Comparison of ENCODE assay signal across 32 cellular contexts in genomic region chr2:134479696-134480330, GRCh38.
"Had no signal": no experiment of that assay in that cellular context is flagged by ENCODE, and none has a peak within 500 bp of the region (broad histone marks: within the 10 kb centered on the region; RNA-seq: fewer than 3 reads in every experiment).

No MANE protein-coding gene starts in this region.

- H3K4me3 Mint-ChIP-seq: activated B cell treated with CpG ODN at 0.5 μM for 24 hours; activated CD8-positive, alpha-beta T cell treated with anti-CD3 and anti-CD28 coated beads for 36 hours; activated naive CD4-positive, alpha-beta T cell treated with anti-CD3 and anti-CD28 coated beads, Interleukin-2, amount 10 ng/mL, durations not matched to agents 7 days and 5 days; activated naive CD8-positive, alpha-beta T cell; activated naive CD8-positive, alpha-beta T cell treated with anti-CD3 and anti-CD28 coated beads, Interleukin-2, amount 50 U/mL, for 24 hours; activated T-cell treated with anti-CD3 and anti-CD28 coated beads, Interleukin-2, amount 50 U/mL, for 4 hours; activated T-helper 1 cell treated with anti-CD3 and anti-CD28 coated beads, Interleukin-12 subunit alpha, Interleukin-12 subunit beta, Interleukin-2, Interleukin-4 antibody, amounts not matched to agents 30 ng/mL and 10 ng/mL and 1 ng/mL, durations not matched to agents 14 hours and 24 hours and 36 hours; brain; T-cell; T-helper 17 cell had no signal

- H3K27me3 ChIP-seq: MG63 had no signal

- H3K27ac Mint-ChIP-seq: activated B cell treated with CpG ODN at 0.5 μM for 24 hours; activated CD8-positive, alpha-beta T cell treated with anti-CD3 and anti-CD28 coated beads for 36 hours; activated naive CD4-positive, alpha-beta T cell treated with anti-CD3 and anti-CD28 coated beads, Interleukin-2, amount 10 ng/mL, durations not matched to agents 7 days and 5 days; activated naive CD8-positive, alpha-beta T cell; activated naive CD8-positive, alpha-beta T cell treated with anti-CD3 and anti-CD28 coated beads, Interleukin-2, amount 50 U/mL, for 24 hours; activated T-helper 1 cell treated with anti-CD3 and anti-CD28 coated beads, Interleukin-12 subunit alpha, Interleukin-12 subunit beta, Interleukin-2, Interleukin-4 antibody, amounts not matched to agents 30 ng/mL and 10 ng/mL and 1 ng/mL, durations not matched to agents 14 hours and 24 hours and 36 hours; brain; T-cell; T-helper 17 cell had no signal

- ATAC-seq: activated CD8-positive, alpha-beta T cell treated with anti-CD3 and anti-CD28 coated beads for 36 hours; activated naive CD8-positive, alpha-beta T cell treated with anti-CD3 and anti-CD28 coated beads, Interleukin-2, amount 50 U/mL, for 24 hours; activated T-cell treated with anti-CD3 and anti-CD28 coated beads, Interleukin-2, amount 50 U/mL, for 4 hours; Panc1; SK-N-SH treated with all-trans-retinoic acid at 6 μM for 48 hours; T-cell; T-helper 17 cell had no signal

- DNase-seq: activated B cell treated with CpG ODN at 0.5 μM for 24 hours; activated CD4-positive, alpha-beta T cell treated with anti-CD3 and anti-CD28 coated beads for 48 hours; activated CD4-positive, CD25-positive, alpha-beta regulatory T cell treated with anti-CD3 and anti-CD28 coated beads, Interleukin-2, amount 50 U/mL, for 72 hours; activated CD8-positive, alpha-beta memory T cell treated with anti-CD3 and anti-CD28 coated beads, Interleukin-2, amount 50 U/mL, for 4 hours; activated CD8-positive, alpha-beta T cell treated with anti-CD3 and anti-CD28 coated beads for 36 hours; activated naive CD4-positive, alpha-beta T cell treated with anti-CD3 and anti-CD28 coated beads, Interleukin-2, amount 10 ng/mL, durations not matched to agents 7 days and 5 days; activated naive CD8-positive, alpha-beta T cell treated with anti-CD3 and anti-CD28 coated beads, Interleukin-2, amount 50 U/mL, for 24 hours; activated T-cell treated with anti-CD3 and anti-CD28 coated beads for 4 hours; activated T-cell treated with anti-CD3 and anti-CD28 coated beads, Interleukin-2, amount 50 U/mL, for 4 hours; anterior cingulate cortex; central memory CD4-positive, alpha-beta T cell; Kasumi-1; KG1; MG63; NCI-H1048; NCI-H1105 treated with DMSO at 0.1 percent for 48 hours; NCI-H1436; NCI-H1694; NCI-H1930; NCI-H2081 treated with DMSO at 0.1 percent for 48 hours; NCI-H226; NCI-H524 treated with DMSO at 0.1 percent for 48 hours; SIG-M5; T-cell; T-helper 17 cell; T-helper 9 cell had no signal

- H3K9me3 Mint-ChIP-seq: activated B cell treated with CpG ODN at 0.5 μM for 24 hours; activated CD8-positive, alpha-beta T cell treated with anti-CD3 and anti-CD28 coated beads for 36 hours; activated naive CD4-positive, alpha-beta T cell treated with anti-CD3 and anti-CD28 coated beads, Interleukin-2, amount 10 ng/mL, durations not matched to agents 7 days and 5 days; activated naive CD8-positive, alpha-beta T cell treated with anti-CD3 and anti-CD28 coated beads, Interleukin-2, amount 50 U/mL, for 24 hours; activated T-cell treated with anti-CD3 and anti-CD28 coated beads, Interleukin-2, amount 50 U/mL, for 4 hours; activated T-helper 1 cell treated with anti-CD3 and anti-CD28 coated beads, Interleukin-12 subunit alpha, Interleukin-12 subunit beta, Interleukin-2, Interleukin-4 antibody, amounts not matched to agents 30 ng/mL and 10 ng/mL and 1 ng/mL, durations not matched to agents 14 hours and 24 hours and 36 hours; T-cell had no signal

- H3K36me3 ChIP-seq: MG63 had no signal

- H3K27me3 Mint-ChIP-seq: activated B cell treated with CpG ODN at 0.5 μM for 24 hours; activated naive CD8-positive, alpha-beta T cell; activated naive CD8-positive, alpha-beta T cell treated with anti-CD3 and anti-CD28 coated beads, Interleukin-2, amount 50 U/mL, for 24 hours had no signal

- H3K4me3 ChIP-seq: MG63 had no signal

- H3K9me3 ChIP-seq: MG63 had no signal

- H3K4me1 Mint-ChIP-seq: activated B cell treated with CpG ODN at 0.5 μM for 24 hours; activated naive CD4-positive, alpha-beta T cell treated with anti-CD3 and anti-CD28 coated beads, Interleukin-2, amount 10 ng/mL, durations not matched to agents 7 days and 5 days; activated naive CD8-positive, alpha-beta T cell treated with anti-CD3 and anti-CD28 coated beads, Interleukin-2, amount 50 U/mL, for 24 hours; T-cell; T-helper 17 cell had no signal

- H3K27ac ChIP-seq: VCaP had no signal

- H3K36me3 Mint-ChIP-seq: activated naive CD4-positive, alpha-beta T cell treated with anti-CD3 and anti-CD28 coated beads, Interleukin-2, amount 10 ng/mL, durations not matched to agents 7 days and 5 days; activated naive CD8-positive, alpha-beta T cell; brain; T-cell had no signal
